ENCODE assay signal across 8 cellular contexts in genomic region chr11:127330044-127330443, GRCh38.
"Had no signal": no experiment of that assay in that cellular context is flagged by ENCODE, and none has a peak within 500 bp of the region (broad histone marks: within the 10 kb centered on the region; RNA-seq: fewer than 3 reads in every experiment).

No MANE protein-coding gene starts in this region.

- DNase-seq: H9, HCEC 1CT, KBM-7 had no signal

- H3K4me2 ChIP-seq: GM23338, KMS-11 had no signal

- ATAC-seq: GM23338 had no signal

- H3K27ac ChIP-seq: KMS-11 had no signal

- H3K4me3 ChIP-seq: GM23338 had no signal

- H2AFZ ChIP-seq: GM23338 had no signal

- H3K9ac ChIP-seq: KMS-11 had no signal

- FAIRE-seq: H1, H54, HTR-8/SVneo had no signal
